20 cellular contexts compared by ENCODE assay signal in genomic region chr2:25614711-25615110, GRCh38.
"Had no signal": no experiment of that assay in that cellular context is flagged by ENCODE, and none has a peak within 500 bp of the region (broad histone marks: within the 10 kb centered on the region; RNA-seq: fewer than 3 reads in every experiment).

No MANE protein-coding gene starts in this region.

- DNase-seq: activated CD4-positive, alpha-beta T cell treated with anti-CD3 and anti-CD28 coated beads, Interleukin-2, amount 50 U/mL, for 1 hour; activated CD4-positive, CD25-positive, alpha-beta regulatory T cell treated with anti-CD3 and anti-CD28 coated beads, Interleukin-2, amount 50 U/mL, for 72 hours; activated CD8-positive, alpha-beta memory T cell treated with anti-CD3 and anti-CD28 coated beads, Interleukin-2, amount 50 U/mL, for 4 hours; activated gamma-delta T cell; cerebellar nuclear complex; effector memory CD4-positive, alpha-beta T cell; esophagus squamous epithelium; foreskin fibroblast; left cardiac atrium; naive thymus-derived CD8-positive, alpha-beta T cell; pancreas; stimulated activated naive CD4-positive, alpha-beta T cell treated with Interleukin-2 at 50 U/mL for 16 hours; T-helper 2 cell; thyroid gland had no signal

- H3K27me3 ChIP-seq: ascending aorta, breast epithelium, esophagus squamous epithelium, neutrophil, pancreas, thyroid gland had no signal

- H3K36me3 ChIP-seq: ascending aorta, breast epithelium, esophagus squamous epithelium, neutrophil, pancreas, thyroid gland had no signal

- H3K27ac ChIP-seq: ascending aorta, esophagus squamous epithelium, neutrophil, pancreas, thyroid gland, VCaP had no signal

- FAIRE-seq: islet of Langerhans, urothelium cell line had no signal

- H3K4me3 ChIP-seq: ascending aorta, breast epithelium, esophagus squamous epithelium, pancreas, thyroid gland had no signal

- H3K9me3 ChIP-seq: ascending aorta, breast epithelium, esophagus squamous epithelium, neutrophil, pancreas, thyroid gland had no signal
